ENCODE assay signal across 1 cellular context in the genomic region with DNA sequence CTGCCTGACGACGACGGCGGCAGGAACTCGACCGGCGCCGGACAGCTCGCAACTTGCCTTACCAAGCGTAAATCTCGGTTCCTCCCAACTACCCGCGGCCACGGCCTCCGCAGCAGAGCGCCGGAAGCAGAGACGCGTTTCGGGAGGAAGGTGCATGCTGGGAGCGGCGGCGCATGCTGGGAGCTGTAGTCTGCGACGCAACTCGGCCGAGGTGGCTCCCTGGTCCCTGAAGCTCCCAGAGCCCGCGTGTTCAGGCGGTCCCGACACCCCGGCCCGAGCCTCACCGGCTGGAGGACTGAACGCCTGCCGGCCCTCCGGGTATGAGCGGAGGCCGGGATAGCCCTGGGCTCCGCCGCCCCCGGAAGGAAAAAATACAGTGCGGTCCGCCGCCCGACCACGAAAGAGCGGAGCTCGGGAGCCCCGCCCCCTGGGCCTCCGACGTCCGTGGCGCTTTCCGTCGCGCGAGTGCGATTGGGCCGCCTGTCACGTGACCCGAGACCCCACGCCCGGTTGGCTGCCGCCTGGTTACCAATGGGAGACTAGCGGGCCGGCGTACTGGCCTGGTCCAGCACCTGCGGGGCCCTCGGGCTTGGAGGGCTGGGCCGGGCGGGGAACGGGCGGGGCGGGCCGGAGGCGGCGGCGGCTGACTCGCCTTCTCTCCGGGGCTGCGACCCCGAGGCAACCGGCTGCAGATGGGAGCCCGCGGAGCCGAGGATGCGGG.
TF ChIP-seq lines count a peak whose summit lies in the region.

CAPN10 (plus strand) TSS at position 537 of the 721 bp plus-strand sequence; CDS start at position 715, 178 bp downstream.

TF ChIP-seq in GM12878, 131 proteins besides CTCF, POLR2A, EP300 and RAD21 (continued from another document and continues in another):
- 0 out of 2 replicates have a peak, but pooled peaks have one; percentile 66 for TF ChIP-seq IRF4 (IDR thresholded peaks at IDR 0.05; ENCODE audit: low read depth, low read length)
- TF ChIP-seq CHD2 (IDR thresholded peaks at IDR 0.05; ENCODE audit: borderline replicate concordance, low read depth, low read length), result peak; percentile 67
- no peak for TF ChIP-seq SUPT20H (IDR thresholded peaks at IDR 0.05; ENCODE audit: borderline replicate concordance, control insufficient read depth, low read depth, low read length)
- TF ChIP-seq, protein P1, sequence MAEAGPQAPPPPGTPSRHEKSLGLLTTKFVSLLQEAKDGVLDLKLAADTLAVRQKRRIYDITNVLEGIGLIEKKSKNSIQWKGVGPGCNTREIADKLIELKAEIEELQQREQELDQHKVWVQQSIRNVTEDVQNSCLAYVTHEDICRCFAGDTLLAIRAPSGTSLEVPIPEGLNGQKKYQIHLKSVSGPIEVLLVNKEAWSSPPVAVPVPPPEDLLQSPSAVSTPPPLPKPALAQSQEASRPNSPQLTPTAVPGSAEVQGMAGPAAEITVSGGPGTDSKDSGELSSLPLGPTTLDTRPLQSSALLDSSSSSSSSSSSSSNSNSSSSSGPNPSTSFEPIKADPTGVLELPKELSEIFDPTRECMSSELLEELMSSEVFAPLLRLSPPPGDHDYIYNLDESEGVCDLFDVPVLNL (IDR thresholded peaks at IDR 0.05; ENCODE audit: low read depth, low read length), result no peak
- 0 out of 4 replicates have a peak, but pooled peaks have one; percentile 42 to 56 for TF ChIP-seq SRF (IDR thresholded peaks at IDR 0.05; ENCODE audit: low read depth in 2 of 2, low read length in 2 of 2)
- peak; percentile 94 for TF ChIP-seq SIX5 (IDR thresholded peaks at IDR 0.05; ENCODE audit: low read depth, low read length, severe bottlenecking)
- TF ChIP-seq BHLHE40 (IDR thresholded peaks at IDR 0.05; ENCODE audit: borderline replicate concordance in 1 of 2, low read depth in 2 of 2, low read length in 1 of 2), result peak; percentile 18 to 97; a peak in 2 of 4 replicates
- no peak for TF ChIP-seq SKIL (IDR thresholded peaks at IDR 0.05; ENCODE audit: low read depth, poor library complexity, severe bottlenecking)
- 0 out of 2 replicates have a peak, but pooled peaks have one; percentile 19 for TF ChIP-seq NR2F1 (conservative IDR thresholded peaks at IDR 0.05)
- peak; percentile 42; the same call in 1 of the 2 replicates for TF ChIP-seq CBFB (IDR thresholded peaks at IDR 0.05; ENCODE audit: low read depth)
- 0 out of 2 replicates have a peak, but pooled peaks have one; percentile 29 for TF ChIP-seq SMAD5 (IDR thresholded peaks at IDR 0.05; ENCODE audit: low read depth)
- peak; percentile 89 for TF ChIP-seq LARP7 (IDR thresholded peaks at IDR 0.05)
- peak; percentile 61 for TF ChIP-seq KLF5 (IDR thresholded peaks at IDR 0.05; ENCODE audit: partially characterized antibody)
- TF ChIP-seq BCL11A (IDR thresholded peaks at IDR 0.05; ENCODE audit: low read depth, low read length), result 0 out of 2 replicates have a peak, but pooled peaks have one; percentile 11
- TF ChIP-seq NRF1 (conservative IDR thresholded peaks at IDR 0.05; ENCODE audit: low read depth, low read length), result 0 out of 2 replicates have a peak, but pooled peaks have one; percentile 16
- peak; percentile 95 for TF ChIP-seq ZBTB4 (CRISPR knock-in tag; IDR thresholded peaks at IDR 0.05)
- no peak for TF ChIP-seq RB1 (IDR thresholded peaks at IDR 0.05; ENCODE audit: borderline replicate concordance)
- TF ChIP-seq TBL1XR1 (IDR thresholded peaks at IDR 0.05; ENCODE audit: low read depth, low read length), result peak; percentile 32; the same call in 1 of the 2 replicates
- peak; percentile 80; the same call in 1 of the 2 replicates for TF ChIP-seq ZNF207 (IDR thresholded peaks at IDR 0.05; ENCODE audit: borderline replicate concordance)
- TF ChIP-seq USF2 (IDR thresholded peaks at IDR 0.05; ENCODE audit: borderline replicate concordance, low read depth, low read length), result peak; percentile 83
- no peak for TF ChIP-seq MYB (IDR thresholded peaks at IDR 0.05; ENCODE audit: borderline replicate concordance, low read depth, low read length)
- peak; percentile 99 for TF ChIP-seq IKZF1 (conservative IDR thresholded peaks at IDR 0.05)
- TF ChIP-seq ATF2 (IDR thresholded peaks at IDR 0.05; ENCODE audit: low read length), result no peak
- TF ChIP-seq ZNF687 (IDR thresholded peaks at IDR 0.05), result no peak; the same call in 1 of the 2 replicates
- TF ChIP-seq TCF3 (IDR thresholded peaks at IDR 0.05; ENCODE audit: borderline replicate concordance, insufficient read depth, low read depth, low read length), result peak; percentile 56; the same call in 1 of the 2 replicates
- no peak for TF ChIP-seq FOS (IDR thresholded peaks at IDR 0.05; ENCODE audit: borderline replicate concordance, extremely low read depth, insufficient read length)
- TF ChIP-seq, protein P2, sequence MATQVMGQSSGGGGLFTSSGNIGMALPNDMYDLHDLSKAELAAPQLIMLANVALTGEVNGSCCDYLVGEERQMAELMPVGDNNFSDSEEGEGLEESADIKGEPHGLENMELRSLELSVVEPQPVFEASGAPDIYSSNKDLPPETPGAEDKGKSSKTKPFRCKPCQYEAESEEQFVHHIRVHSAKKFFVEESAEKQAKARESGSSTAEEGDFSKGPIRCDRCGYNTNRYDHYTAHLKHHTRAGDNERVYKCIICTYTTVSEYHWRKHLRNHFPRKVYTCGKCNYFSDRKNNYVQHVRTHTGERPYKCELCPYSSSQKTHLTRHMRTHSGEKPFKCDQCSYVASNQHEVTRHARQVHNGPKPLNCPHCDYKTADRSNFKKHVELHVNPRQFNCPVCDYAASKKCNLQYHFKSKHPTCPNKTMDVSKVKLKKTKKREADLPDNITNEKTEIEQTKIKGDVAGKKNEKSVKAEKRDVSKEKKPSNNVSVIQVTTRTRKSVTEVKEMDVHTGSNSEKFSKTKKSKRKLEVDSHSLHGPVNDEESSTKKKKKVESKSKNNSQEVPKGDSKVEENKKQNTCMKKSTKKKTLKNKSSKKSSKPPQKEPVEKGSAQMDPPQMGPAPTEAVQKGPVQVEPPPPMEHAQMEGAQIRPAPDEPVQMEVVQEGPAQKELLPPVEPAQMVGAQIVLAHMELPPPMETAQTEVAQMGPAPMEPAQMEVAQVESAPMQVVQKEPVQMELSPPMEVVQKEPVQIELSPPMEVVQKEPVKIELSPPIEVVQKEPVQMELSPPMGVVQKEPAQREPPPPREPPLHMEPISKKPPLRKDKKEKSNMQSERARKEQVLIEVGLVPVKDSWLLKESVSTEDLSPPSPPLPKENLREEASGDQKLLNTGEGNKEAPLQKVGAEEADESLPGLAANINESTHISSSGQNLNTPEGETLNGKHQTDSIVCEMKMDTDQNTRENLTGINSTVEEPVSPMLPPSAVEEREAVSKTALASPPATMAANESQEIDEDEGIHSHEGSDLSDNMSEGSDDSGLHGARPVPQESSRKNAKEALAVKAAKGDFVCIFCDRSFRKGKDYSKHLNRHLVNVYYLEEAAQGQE (IDR thresholded peaks at IDR 0.05; ENCODE audit: low read depth, low read length), result no peak
- TF ChIP-seq CREB1 (IDR thresholded peaks at IDR 0.05; ENCODE audit: low read depth), result peak; percentile 93
- TF ChIP-seq STAT1 (conservative IDR thresholded peaks at IDR 0.05), result peak; percentile 75; the same call in 1 of the 2 replicates
- no peak for TF ChIP-seq TCF7 (IDR thresholded peaks at IDR 0.05; ENCODE audit: borderline replicate concordance)
- TF ChIP-seq SMARCA5 (IDR thresholded peaks at IDR 0.05), result peak; percentile 67; the same call in 1 of the 2 replicates
- TF ChIP-seq ESRRA (IDR thresholded peaks at IDR 0.05; ENCODE audit: low read length), result no peak
- peak; percentile 81; the same call in 1 of the 2 replicates for TF ChIP-seq PML (IDR thresholded peaks at IDR 0.05; ENCODE audit: low read length)
- TF ChIP-seq HSF1 (IDR thresholded peaks at IDR 0.05; ENCODE audit: low read depth, low read length), result no peak
- peak; percentile 54 for TF ChIP-seq DPF2 (IDR thresholded peaks at IDR 0.05)
- TF ChIP-seq PAX5 (IDR thresholded peaks at IDR 0.05; ENCODE audit: borderline replicate concordance, low read depth, low read length), result peak; percentile 78; the same call in 1 of the 2 replicates
